18 cellular contexts compared by ENCODE assay signal in the genomic region with DNA sequence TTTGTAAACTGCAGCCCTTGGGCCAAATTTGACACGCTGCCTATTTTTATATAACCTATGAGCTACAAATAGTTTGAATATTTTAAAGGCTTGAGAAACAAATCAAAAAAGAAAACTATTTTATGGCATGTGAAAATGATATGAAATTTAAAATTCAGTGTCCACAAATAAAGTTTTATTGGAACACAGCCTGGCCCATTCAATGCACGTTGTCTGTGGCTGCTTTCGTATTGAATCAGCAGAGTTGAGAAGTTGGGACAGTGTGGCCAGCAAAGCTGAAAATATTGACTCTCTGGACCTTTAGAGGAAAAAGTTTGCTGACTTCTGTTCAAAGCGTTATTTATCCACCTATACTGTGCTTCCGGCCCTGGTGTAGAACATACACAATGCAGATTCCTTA.
"Had no signal": no experiment of that assay in that cellular context is flagged by ENCODE, and none has a peak within 500 bp of the region (broad histone marks: within the 10 kb centered on the region; RNA-seq: fewer than 3 reads in every experiment).

No MANE protein-coding gene starts in this region.

- H3K27ac ChIP-seq: colonic mucosa, esophagus squamous epithelium, pancreas, skin epidermis, testis, tibial nerve, upper lobe of right lung, vagina had no signal

- H3K4me3 ChIP-seq: colonic mucosa, esophagus squamous epithelium, mucosa of descending colon, pancreas, skin epidermis, testis, tibial nerve, upper lobe of right lung, vagina had no signal

- DNase-seq: colonic mucosa; esophagus squamous epithelium; foreskin fibroblast; hippocampal formation; mammary epithelial cell; mucosa of descending colon; naive thymus-derived CD8-positive, alpha-beta T cell; occipital lobe; pancreas; stimulated activated CD4-positive, alpha-beta T cell treated with anti-CD3 and anti-CD28 coated beads, Interleukin-2, amount 100 ng/mL, for 24 hours; stimulated activated CD4-positive, alpha-beta T cell treated with anti-CD3 and anti-CD28 coated beads, Interleukin-4, amount 100 ng/mL, for 4 hours; stimulated activated naive B cell treated with anti-CD40 and anti-IgM and Interleukin-4, amounts not matched to agents 10 μg/mL and 1 μg/mL and 100 μg/mL, for 72 hours; stimulated activated naive CD8-positive, alpha-beta T cell treated with anti-CD3 and anti-CD28 coated beads, Interleukin-15, amount 100 ng/mL, for 72 hours; testis; upper lobe of right lung had no signal

- H3K4me1 ChIP-seq: colonic mucosa, esophagus squamous epithelium, pancreas, testis, tibial nerve, upper lobe of right lung, vagina had no signal

- H3K36me3 ChIP-seq: colonic mucosa, esophagus squamous epithelium, pancreas, tibial nerve, upper lobe of right lung, vagina had no signal

- H3K9me3 ChIP-seq: colonic mucosa, esophagus squamous epithelium, mucosa of descending colon, pancreas, testis, upper lobe of right lung, vagina had no signal

- FAIRE-seq: pancreas had no signal

- H3K27me3 ChIP-seq: colonic mucosa, pancreas, testis, tibial nerve, upper lobe of right lung, vagina had no signal

- ATAC-seq: mucosa of descending colon; naive thymus-derived CD8-positive, alpha-beta T cell; pancreas; stimulated activated naive B cell treated with anti-CD40 and anti-IgM and Interleukin-4, amounts not matched to agents 10 μg/mL and 1 μg/mL and 100 μg/mL, for 72 hours; stimulated activated naive CD8-positive, alpha-beta T cell treated with anti-CD3 and anti-CD28 coated beads, Interleukin-15, amount 100 ng/mL, for 72 hours had no signal
